Comparison of ENCODE assay signal across 7 cellular contexts in the genomic region with DNA sequence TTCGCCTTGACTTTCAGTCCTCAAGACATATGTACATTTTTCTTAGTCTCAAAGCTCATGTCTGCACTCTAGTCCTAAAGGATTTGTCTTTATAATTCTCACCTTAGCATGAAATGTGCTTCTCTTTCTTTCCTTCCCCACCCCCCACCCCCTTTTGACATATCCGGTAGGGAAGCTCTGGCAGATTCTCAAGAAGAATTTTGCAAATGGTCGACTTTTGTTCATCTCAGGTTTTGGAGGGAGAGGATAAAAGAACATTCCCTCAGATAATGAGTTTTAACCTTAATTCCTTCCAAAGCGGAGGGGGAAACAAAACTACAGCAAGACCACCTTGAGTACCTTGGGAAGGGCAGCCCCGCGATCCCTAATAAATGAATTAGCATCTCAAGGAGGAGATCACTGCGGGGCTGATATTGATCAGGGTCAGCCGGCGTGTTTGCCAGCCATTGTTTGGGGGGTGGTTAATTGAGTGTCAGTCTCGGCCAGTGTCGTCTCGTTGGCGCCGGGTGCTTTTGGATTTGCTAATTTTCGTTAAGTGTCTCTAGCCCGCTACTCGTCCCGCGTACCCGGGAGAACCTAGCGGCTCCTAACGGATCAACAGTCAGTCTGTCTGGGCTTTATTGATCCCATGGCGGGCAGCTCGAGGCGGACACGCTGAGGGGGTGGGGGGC. TPM values are rescaled to one million over a fixed set of nuclear protein-coding genes. Genes with fewer than 3 reads are reported as not detected.
A peak's percentile ranks its signal among the peaks of the same experiment; 100 is the strongest.
DNase-seq lines count a peak whose midpoint lies in the region; ATAC-seq and TF ChIP-seq lines count a peak whose summit lies in the region.

No MANE protein-coding gene starts in this region.

- no peak overlapping the region for H2AK5ac ChIP-seq in mesenchymal stem cell (ENCODE audit: low read length, severe bottlenecking)

- no peak overlapping the region for H4K91ac ChIP-seq in mesenchymal stem cell (ENCODE audit: low read length)

- H3K27ac ChIP-seq in mesenchymal stem cell (ENCODE audit: low read length, poor library complexity, severe bottlenecking), result no peak overlapping the region

- peak overlapping the region; percentile 88 for H3K4me3 Mint-ChIP-seq in type B pancreatic cell

- H2BK5ac ChIP-seq in mesenchymal stem cell (ENCODE audit: low read depth, low read length, poor library complexity, severe bottlenecking), result peak overlapping the region; percentile 74

- H2BK12ac ChIP-seq in mesenchymal stem cell (ENCODE audit: low read length in 2 of 2), result peak overlapping the region; percentile 38 to 96

- H3K36me3 ChIP-seq in mesenchymal stem cell (ENCODE audit: control insufficient read depth in 1 of 2, insufficient read depth in 2 of 2, low read depth in 1 of 2, low read length in 2 of 2), result no peaks in the 10 kb centered on the region

- H3K9me3 Mint-ChIP-seq in type B pancreatic cell, result no peaks in the 10 kb centered on the region

- H2AFZ ChIP-seq in mesenchymal stem cell (ENCODE audit: low read depth, low read length), result peak overlapping the region; percentile 93

- no peak for TF ChIP-seq CTCF in type B pancreatic cell (conservative IDR thresholded peaks at IDR 0.05)

- H3K4me1 Mint-ChIP-seq in type B pancreatic cell (ENCODE audit: unreplicated experiment), result peaks cover 25% of the 10 kb centered on the region

- H3K27me3 Mint-ChIP-seq in type B pancreatic cell, result peaks cover 21% of the 10 kb centered on the region

- peak overlapping the region in 1 of 2 experiments; percentile 87 for H3K23ac ChIP-seq in mesenchymal stem cell (ENCODE audit: low read length in 2 of 2)

- DNase-seq in RPMI8226 (peak; percentile 22), dermis blood vessel endothelial cell (peak; percentile 30), mesenchymal stem cell (peak; percentile 54), type B pancreatic cell (ENCODE audit: extremely low spot score, unreplicated experiment) (no peak)

- H3K4ac ChIP-seq in mesenchymal stem cell (ENCODE audit: low read depth in 1 of 2, low read length in 2 of 2), result peak overlapping the region in 1 of 2 experiments; percentile 97

- peak overlapping the region; percentile 75 for H3K27ac Mint-ChIP-seq in type B pancreatic cell

- peaks cover 9% of the 10 kb centered on the region for H3K36me3 Mint-ChIP-seq in type B pancreatic cell

- peaks cover 28 to 65% of the 10 kb centered on the region in 2 experiments for H3K27me3 ChIP-seq in mesenchymal stem cell (ENCODE audit: control insufficient read depth in 1 of 2, insufficient read depth in 1 of 2, low read length in 2 of 2)

- H3K4me1 ChIP-seq in mesenchymal stem cell (ENCODE audit: control insufficient read depth, insufficient read depth, low read depth, low read length), result peaks cover 12% of the 10 kb centered on the region

- H3K18ac ChIP-seq in mesenchymal stem cell (ENCODE audit: low read depth in 1 of 2, low read length in 2 of 2), result peak overlapping the region; percentile 90 to 94

- H3K4me3 ChIP-seq in mesenchymal stem cell (ENCODE audit: insufficient read depth in 1 of 2, low read depth in 1 of 2, low read length in 2 of 2), result peak overlapping the region; percentile 58 to 65

- H3K9me3 ChIP-seq in mesenchymal stem cell (ENCODE audit: control insufficient read depth, low read length), result no peaks in the 10 kb centered on the region

- WGBS in mesenchymal stem cell, result 2% methylated on average over 24 of the region's 26 CpGs

- peak overlapping the region; percentile 55 for H2BK15ac ChIP-seq in mesenchymal stem cell (ENCODE audit: low read depth, poor library complexity, severe bottlenecking)

- no peak overlapping the region for H4K8ac ChIP-seq in mesenchymal stem cell (ENCODE audit: low read length)

- H3K4me2 ChIP-seq in mesenchymal stem cell (ENCODE audit: low read length, poor library complexity, severe bottlenecking), result peak overlapping the region; percentile 98

- H2BK120ac ChIP-seq in mesenchymal stem cell (ENCODE audit: low read depth, low read length), result peak overlapping the region; percentile 0

- H3K14ac ChIP-seq in mesenchymal stem cell (ENCODE audit: low read length in 2 of 2), result no peak overlapping the region

- ATAC-seq in GM21723 (IDR thresholded peaks at IDR 0.05; ENCODE audit: unreplicated experiment), result peak; percentile 1
- ATAC-seq in HG03439 (IDR thresholded peaks at IDR 0.05; ENCODE audit: unreplicated experiment), result no peak
- no peak for ATAC-seq in GM18868 (IDR thresholded peaks at IDR 0.05; ENCODE audit: unreplicated experiment)

- H3K9ac ChIP-seq in mesenchymal stem cell (ENCODE audit: low read length), result peak overlapping the region; percentile 49

- H3K79me1 ChIP-seq in mesenchymal stem cell (replicated peaks; ENCODE audit: low read length, poor library complexity, severe bottlenecking), result peaks cover 10% of the 10 kb centered on the region

RNA-seq across cellular contexts. Expression of gene BAMBI, which starts 0.9 kb away (rescaled TPM):
- total RNA-seq in dermis blood vessel endothelial cell (2.4 and 3.8 TPM in 2 replicates), type B pancreatic cell (ENCODE audit: low replicate concordance) (36.9 and 57.3 TPM in 2 replicates)
- polyA plus RNA-seq in mesenchymal stem cell (2013, experiment 1 of 2), result 156 TPM
- 155 TPM for polyA plus RNA-seq in mesenchymal stem cell (2013, experiment 2 of 2)
